10 cellular contexts compared by ENCODE assay signal in the genomic region with DNA sequence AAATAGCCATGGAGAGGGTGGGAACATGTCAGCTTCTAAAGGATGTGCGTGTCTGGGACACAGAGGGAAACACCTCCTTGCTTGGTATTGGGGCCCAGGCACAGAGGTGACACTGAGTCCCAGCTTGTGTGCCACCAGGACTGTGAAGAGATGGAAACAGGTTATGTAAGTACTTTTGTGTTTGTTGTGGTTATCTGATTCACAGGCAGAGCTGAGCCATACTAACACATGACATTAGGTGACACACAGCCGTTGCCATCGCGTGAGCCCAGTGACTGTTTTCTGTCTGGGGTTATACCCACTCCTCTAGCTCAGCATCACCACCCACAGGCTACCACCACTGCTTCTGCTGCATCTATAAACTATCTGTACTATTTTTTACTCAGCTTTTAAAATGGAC. TPM values are rescaled to one million over a fixed set of nuclear protein-coding genes. Genes with fewer than 3 reads are reported as not detected.
A peak's percentile ranks its signal among the peaks of the same experiment; 100 is the strongest.
DNase-seq lines count a peak whose midpoint lies in the region; ATAC-seq and TF ChIP-seq lines count a peak whose summit lies in the region.
"Had no signal": no experiment of that assay in that cellular context is flagged by ENCODE, and none has a peak within 500 bp of the region (broad histone marks: within the 10 kb centered on the region; RNA-seq: fewer than 3 reads in every experiment).

No MANE protein-coding gene starts in this region.

- CTCF ChIA-PET in Panc1 (lab: Charles Lee), result no interaction called here

- H3K4me3 ChIP-seq in Panc1 (ENCODE audit: low read depth in 2 of 2, low read length in 2 of 2), result no peak overlapping the region
- no peak overlapping the region for H3K4me3 ChIP-seq in trophoblast cell (ENCODE audit: low read depth, low read length)
- H3K4me3 ChIP-seq: BLaER1 treated with 17β-estradiol and CSF1 and Interleukin-3, amounts not matched to agents 10 nM and 100 nM; vagina had no signal

- no peak overlapping the region for H3K23ac ChIP-seq in trophoblast cell (ENCODE audit: low read length)

- H3K79me1 ChIP-seq in trophoblast cell (ENCODE audit: low read length), result peaks cover 2% of the 10 kb centered on the region

- H3K9me3 ChIP-seq in Panc1 (ENCODE audit: control insufficient read depth, insufficient read depth, low read depth, low read length) (no peaks in the 10 kb centered on the region), trophoblast cell (ENCODE audit: insufficient read depth, low read depth, low read length) (no peaks in the 10 kb centered on the region)
- H3K9me3 ChIP-seq: BLaER1 treated with 17β-estradiol and CSF1 and Interleukin-3, amounts not matched to agents 10 nM and 100 nM; vagina had no signal

- no peak overlapping the region for H3K4me2 ChIP-seq in trophoblast cell (ENCODE audit: low read length)
- H3K4me2 ChIP-seq: BLaER1 treated with 17β-estradiol and CSF1 and Interleukin-3, amounts not matched to agents 10 nM and 100 nM had no signal

- no TSS peak for BruUV-seq in Panc1 (replicated peaks; lab: Mats Ljungman, UMichigan)

- in situ Hi-C loops in Panc1 (cut with HindIII; ENCODE audit: low pct_unique_long_range_greater_than_20kb, low sequenced_read_pairs), result no loop called here

- no peak overlapping the region for H2BK5ac ChIP-seq in trophoblast cell (ENCODE audit: low read depth, low read length, poor library complexity)

- H2AK5ac ChIP-seq in trophoblast cell (ENCODE audit: low read length), result peak overlapping the region; percentile 35

- H4K8ac ChIP-seq in trophoblast cell (ENCODE audit: low read depth, low read length), result no peak overlapping the region

- no peak overlapping the region for H3K14ac ChIP-seq in trophoblast cell (ENCODE audit: low read length)

- POLR2A ChIA-PET in Panc1 (lab: Charles Lee), result no interaction called here

- no peak overlapping the region for H4K12ac ChIP-seq in trophoblast cell (ENCODE audit: low read depth, low read length)

- H3K79me2 ChIP-seq in trophoblast cell (ENCODE audit: control insufficient read depth, insufficient read depth, low read length, poor library complexity), result no peaks in the 10 kb centered on the region

- DNase-seq in Panc1 (ENCODE audit: low read depth, low spot score) (peak; percentile 72), trophoblast cell (peak in 1 of 2 donors; percentile 29), NCI-H1417 treated with DMSO at 0.1 percent for 48 hours (lab: John Stamatoyannopoulos, UW) (no peak), omental fat pad (ENCODE audit: low spot score) (no peak), COLO829 (ENCODE audit: low spot score) (no peak)
- DNase-seq in activated T-cell treated with anti-CD3 and anti-CD28 coated beads, Interleukin-2, amount 50 U/mL, for 48 hours, result peak; percentile 85 to 88

- no peak overlapping the region for H3K9ac ChIP-seq in trophoblast cell (ENCODE audit: low read length)
- H3K9ac ChIP-seq: BLaER1 treated with 17β-estradiol and CSF1 and Interleukin-3, amounts not matched to agents 10 nM and 100 nM had no signal

- no peak overlapping the region for H3K4ac ChIP-seq in trophoblast cell (ENCODE audit: low read depth, low read length)

- H3K27me3 ChIP-seq in Panc1 (ENCODE audit: control insufficient read depth, insufficient read depth, low read length) (no peaks in the 10 kb centered on the region), trophoblast cell (ENCODE audit: insufficient read depth, low read length) (no peaks in the 10 kb centered on the region)
- H3K27me3 ChIP-seq: BLaER1 treated with 17β-estradiol and CSF1 and Interleukin-3, amounts not matched to agents 10 nM and 100 nM; vagina had no signal

- no peak overlapping the region for H2AFZ ChIP-seq in trophoblast cell (ENCODE audit: insufficient read depth, low read length, poor library complexity)

- no peak overlapping the region for H4K91ac ChIP-seq in trophoblast cell (ENCODE audit: low read depth, low read length)

- H2BK120ac ChIP-seq in trophoblast cell (ENCODE audit: insufficient read depth, low read length, poor library complexity), result no peak overlapping the region

- TF ChIP-seq CTCF in C4-2B (conservative IDR thresholded peaks at IDR 0.05), result no peak; the same call in 1 of the 2 replicates
- no peak for TF ChIP-seq CTCF in Panc1 (IDR thresholded peaks at IDR 0.05)
- no peak for TF ChIP-seq CTCF in omental fat pad (IDR thresholded peaks at IDR 0.05)

- H3K18ac ChIP-seq in trophoblast cell (ENCODE audit: low read length), result no peak overlapping the region

- intact Hi-C loops in Panc1 (cut with micrococcal nuclease; ENCODE audit: unreplicated experiment), result no loop called here

- WGBS in trophoblast cell (ENCODE audit: extremely low coverage, insufficient coverage, insufficient read length), result no CpG with 5 or more reads among the region's 4 CpGs

- ATAC-seq in Panc1, result 0 out of 2 replicates have a peak, but pooled peaks have one; percentile 21
- ATAC-seq in HG03378 (IDR thresholded peaks at IDR 0.05; ENCODE audit: unreplicated experiment), result no peak
- no peak for ATAC-seq in omental fat pad (ENCODE audit: low FRiP score)

- H3K36me3 ChIP-seq in Panc1 (ENCODE audit: control insufficient read depth, insufficient read depth, low read length) (no peaks in the 10 kb centered on the region), trophoblast cell (ENCODE audit: control insufficient read depth in 1 of 2, insufficient read depth in 2 of 2, low read length in 2 of 2) (no peaks in the 10 kb centered on the region)
- H3K36me3 ChIP-seq: BLaER1 treated with 17β-estradiol and CSF1 and Interleukin-3, amounts not matched to agents 10 nM and 100 nM; vagina had no signal

- H3K27ac ChIP-seq in C4-2B, result peak overlapping the region; percentile 56
- H3K27ac ChIP-seq in Panc1 (ENCODE audit: low read length), result no peak overlapping the region
- H3K27ac ChIP-seq in trophoblast cell (ENCODE audit: low read depth, low read length), result no peak overlapping the region
- H3K27ac ChIP-seq: BLaER1 treated with 17β-estradiol and CSF1 and Interleukin-3, amounts not matched to agents 10 nM and 100 nM; vagina had no signal

- H3K4me1 ChIP-seq in Panc1 (ENCODE audit: control insufficient read depth, insufficient read depth, low read length) (no peaks in the 10 kb centered on the region), trophoblast cell (ENCODE audit: control insufficient read depth in 1 of 2, insufficient read depth in 2 of 2, low read length in 2 of 2) (peaks cover 3% of the 10 kb centered on the region in 2 experiments)
- H3K4me1 ChIP-seq: vagina had no signal

- no peak overlapping the region for H2BK12ac ChIP-seq in trophoblast cell (ENCODE audit: low read length)

RNA-seq across cellular contexts. Expression of a gene that starts 12.1 kb away (rescaled TPM):
- 9.7 TPM for total RNA-seq in Panc1 (2021; ENCODE audit: unreplicated experiment)
- polyA plus RNA-seq in Panc1 (2012; ENCODE audit: insufficient read length), result 12.7 TPM
- 23.1 and 26.4 TPM in 2 replicates for polyA plus RNA-seq in trophoblast cell (2013)
- 10 to 100 TPM in 3 of 4 donors, 1 to 10 TPM in 1; 5.8 to 25.6 (median 11.8) TPM for total RNA-seq in omental fat pad

RNA-seq across cellular contexts. Expression of a gene that starts 44.1 kb away (rescaled TPM):
- total RNA-seq in Panc1 (2021; ENCODE audit: unreplicated experiment) (not detected), omental fat pad (10 to 100 TPM in 3 of 4 donors, 1 to 10 TPM in 1; 8.2 to 22.8 (median 12.9) TPM)
- not detected for polyA plus RNA-seq in Panc1 (2012; ENCODE audit: insufficient read length)
- 1.9 and 2.2 TPM in 2 replicates for polyA plus RNA-seq in trophoblast cell (2013)

Comparison
In these comparisons a context has a peak if more than half of its experiments do, and no peak if none do; other contexts are left out.
1. DNase-seq: peak in Panc1 (single experiment) and activated T-cell treated with anti-CD3 and anti-CD28 coated beads, Interleukin-2, amount 50 U/mL, for 48 hours (2 of 2); none in NCI-H1417 treated with DMSO at 0.1 percent for 48 hours (single experiment), omental fat pad (single experiment) and COLO829 (single experiment).